Comparison of ENCODE assay signal across 1 cellular context in the genomic region with DNA sequence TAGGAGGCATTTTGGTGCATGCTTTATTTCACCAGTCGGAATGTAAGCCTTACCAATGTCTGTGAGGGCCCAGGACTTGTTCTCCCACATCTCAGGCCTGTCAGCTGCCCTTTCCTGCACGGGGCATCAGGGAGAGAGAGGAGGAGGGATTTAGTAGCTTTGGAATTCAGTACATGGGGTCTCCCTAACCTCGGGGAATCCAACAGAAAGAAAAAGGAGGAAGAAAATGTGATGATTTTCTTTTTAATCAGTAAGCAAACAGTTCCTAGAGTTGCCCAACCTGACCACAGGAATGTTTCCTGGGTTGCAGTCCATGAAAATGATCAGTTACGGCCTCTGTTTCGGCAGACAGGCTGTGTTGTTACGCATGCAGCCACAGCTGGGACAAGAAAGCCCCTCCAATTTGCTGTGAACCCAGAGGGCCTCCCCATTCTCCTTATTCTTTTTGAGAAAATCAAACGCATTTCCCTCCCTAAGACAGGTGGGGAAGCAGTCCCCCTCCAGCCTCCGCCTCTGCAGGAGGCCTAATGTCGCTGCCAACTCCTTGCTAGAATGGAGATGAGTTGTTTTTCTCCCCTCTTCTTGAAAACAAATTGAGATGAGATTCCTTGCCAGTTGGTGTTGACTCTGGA.
TF ChIP-seq lines count a peak whose summit lies in the region.

No MANE protein-coding gene starts in this region.

TF ChIP-seq in HepG2, 621 proteins besides CTCF, POLR2A, EP300 and RAD21 (continued from another document):
- TF ChIP-seq TEAD2 (CRISPR knock-in tag; IDR thresholded peaks at IDR 0.05) (no peak), CBX5 (CRISPR knock-in tag; IDR thresholded peaks at IDR 0.05; ENCODE audit: borderline replicate concordance) (peak; percentile 77; the same call in 1 of the 2 replicates), HHEX (CRISPR knock-in tag; IDR thresholded peaks at IDR 0.05) (peak; percentile 77; the same call in 1 of the 2 replicates), GMEB1 (CRISPR knock-in tag; IDR thresholded peaks at IDR 0.05; ENCODE audit: borderline replicate concordance) (peak; percentile 30; the same call in 1 of the 2 replicates), ZNF530 (CRISPR knock-in tag; IDR thresholded peaks at IDR 0.05; ENCODE audit: low read depth) (no peak), NKX3-1 (CRISPR knock-in tag; IDR thresholded peaks at IDR 0.05) (no peak), MTA3 (CRISPR knock-in tag; IDR thresholded peaks at IDR 0.05) (no peak), ZNF567 (CRISPR knock-in tag; IDR thresholded peaks at IDR 0.05; ENCODE audit: borderline replicate concordance) (no peak; the same call in 1 of the 2 replicates), HOMEZ (CRISPR knock-in tag; IDR thresholded peaks at IDR 0.05; ENCODE audit: low read depth) (peak; percentile 47; the same call in 1 of the 2 replicates), ATF7-NPFF (CRISPR knock-in tag; IDR thresholded peaks at IDR 0.05; ENCODE audit: low read depth) (no peak), BCLAF1 (IDR thresholded peaks at IDR 0.05) (no peak), CAMTA2 (CRISPR knock-in tag; IDR thresholded peaks at IDR 0.05; ENCODE audit: borderline replicate concordance) (0 out of 2 replicates have a peak, but pooled peaks have one; percentile 84), ZNF460 (CRISPR knock-in tag; IDR thresholded peaks at IDR 0.05; ENCODE audit: borderline replicate concordance) (no peak), ZNF333 (CRISPR knock-in tag; IDR thresholded peaks at IDR 0.05; ENCODE audit: borderline replicate concordance) (0 out of 2 replicates have a peak, but pooled peaks have one; percentile 51), RARA (CRISPR knock-in tag; IDR thresholded peaks at IDR 0.05) (peak; percentile 98), EEA1 (CRISPR knock-in tag; IDR thresholded peaks at IDR 0.05; ENCODE audit: borderline replicate concordance) (no peak), CENPBD1 (CRISPR knock-in tag; IDR thresholded peaks at IDR 0.05; ENCODE audit: borderline replicate concordance, low read depth) (no peak), SPEN (CRISPR knock-in tag; IDR thresholded peaks at IDR 0.05; ENCODE audit: low read depth) (peak; percentile 72; the same call in 1 of the 2 replicates), TBL1XR1 (IDR thresholded peaks at IDR 0.05; ENCODE audit: borderline replicate concordance, low read length, partially characterized antibody) (peak; percentile 96), ZNF660 (CRISPR knock-in tag; IDR thresholded peaks at IDR 0.05; ENCODE audit: borderline replicate concordance, low read depth) (no peak), ZNF749 (CRISPR knock-in tag; IDR thresholded peaks at IDR 0.05; ENCODE audit: borderline replicate concordance) (no peak), POLR2G (IDR thresholded peaks at IDR 0.05; ENCODE audit: low read depth, low read length) (no peak), FOSL1 (CRISPR knock-in tag; IDR thresholded peaks at IDR 0.05; ENCODE audit: borderline replicate concordance) (peak; percentile 36; the same call in 1 of the 2 replicates), ZFY (CRISPR knock-in tag; IDR thresholded peaks at IDR 0.05) (peak; percentile 56; the same call in 1 of the 2 replicates), NRL (CRISPR knock-in tag; IDR thresholded peaks at IDR 0.05; ENCODE audit: borderline replicate concordance) (no peak), ZNF331 (CRISPR knock-in tag; IDR thresholded peaks at IDR 0.05) (peak; percentile 91), THYN1 (CRISPR knock-in tag; IDR thresholded peaks at IDR 0.05; ENCODE audit: borderline replicate concordance, low read depth) (no peak), NR2C2 (CRISPR knock-in tag; IDR thresholded peaks at IDR 0.05; ENCODE audit: borderline replicate concordance) (no peak), HOXA3 (CRISPR knock-in tag; IDR thresholded peaks at IDR 0.05) (peak; percentile 88), ZNF121 (CRISPR knock-in tag; IDR thresholded peaks at IDR 0.05) (0 out of 2 replicates have a peak, but pooled peaks have one; percentile 36), ARNT (IDR thresholded peaks at IDR 0.05) (no peak), TBP (CRISPR knock-in tag; IDR thresholded peaks at IDR 0.05) (no peak), IRF9 (CRISPR knock-in tag; IDR thresholded peaks at IDR 0.05; ENCODE audit: borderline replicate concordance) (0 out of 2 replicates have a peak, but pooled peaks have one; percentile 17), ZNF234 (CRISPR knock-in tag; conservative IDR thresholded peaks at IDR 0.05) (no peak), PHF8 (CRISPR knock-in tag; IDR thresholded peaks at IDR 0.05) (peak; percentile 42; the same call in 1 of the 2 replicates), NCOA1 (CRISPR knock-in tag; IDR thresholded peaks at IDR 0.05) (no peak), MEIS2 (CRISPR knock-in tag; IDR thresholded peaks at IDR 0.05) (peak; percentile 73), WIZ (CRISPR knock-in tag; IDR thresholded peaks at IDR 0.05) (0 out of 2 replicates have a peak, but pooled peaks have one; percentile 72), PAX8 (CRISPR knock-in tag; IDR thresholded peaks at IDR 0.05; ENCODE audit: borderline replicate concordance) (no peak), ZNF205 (CRISPR knock-in tag; IDR thresholded peaks at IDR 0.05) (peak; percentile 50; the same call in 1 of the 2 replicates), ISL2 (CRISPR knock-in tag; IDR thresholded peaks at IDR 0.05) (peak; percentile 94), KAT8 (CRISPR knock-in tag; IDR thresholded peaks at IDR 0.05) (peak; percentile 69; the same call in 1 of the 2 replicates), MAFF (IDR thresholded peaks at IDR 0.05; ENCODE audit: low read depth, low read length) (peak; percentile 2; the same call in 1 of the 2 replicates), DR1 (CRISPR knock-in tag; IDR thresholded peaks at IDR 0.05) (no peak), THAP8 (CRISPR knock-in tag; IDR thresholded peaks at IDR 0.05; ENCODE audit: borderline replicate concordance) (no peak), GZF1 (CRISPR knock-in tag; IDR thresholded peaks at IDR 0.05) (peak; percentile 82; the same call in 1 of the 2 replicates), DPF2 (CRISPR knock-in tag; IDR thresholded peaks at IDR 0.05; ENCODE audit: borderline replicate concordance, low read depth) (peak; percentile 85), ZNF615 (CRISPR knock-in tag; IDR thresholded peaks at IDR 0.05; ENCODE audit: borderline replicate concordance) (0 out of 2 replicates have a peak, but pooled peaks have one; percentile 41), ZNF773 (CRISPR knock-in tag; IDR thresholded peaks at IDR 0.05; ENCODE audit: borderline replicate concordance) (no peak), ZNF264 (CRISPR knock-in tag; IDR thresholded peaks at IDR 0.05) (peak; percentile 81), ZFP90 (CRISPR knock-in tag; IDR thresholded peaks at IDR 0.05; ENCODE audit: borderline replicate concordance) (peak; percentile 82; the same call in 1 of the 2 replicates), ZNF3 (CRISPR knock-in tag; IDR thresholded peaks at IDR 0.05) (peak; percentile 85; the same call in 1 of the 2 replicates)
- TF ChIP-seq, protein P1, sequence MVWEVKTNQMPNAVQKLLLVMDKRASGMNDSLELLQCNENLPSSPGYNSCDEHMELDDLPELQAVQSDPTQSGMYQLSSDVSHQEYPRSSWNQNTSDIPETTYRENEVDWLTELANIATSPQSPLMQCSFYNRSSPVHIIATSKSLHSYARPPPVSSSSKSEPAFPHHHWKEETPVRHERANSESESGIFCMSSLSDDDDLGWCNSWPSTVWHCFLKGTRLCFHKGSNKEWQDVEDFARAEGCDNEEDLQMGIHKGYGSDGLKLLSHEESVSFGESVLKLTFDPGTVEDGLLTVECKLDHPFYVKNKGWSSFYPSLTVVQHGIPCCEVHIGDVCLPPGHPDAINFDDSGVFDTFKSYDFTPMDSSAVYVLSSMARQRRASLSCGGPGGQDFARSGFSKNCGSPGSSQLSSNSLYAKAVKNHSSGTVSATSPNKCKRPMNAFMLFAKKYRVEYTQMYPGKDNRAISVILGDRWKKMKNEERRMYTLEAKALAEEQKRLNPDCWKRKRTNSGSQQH (CRISPR knock-in tag; IDR thresholded peaks at IDR 0.05; ENCODE audit: low read depth): no peak
- TF ChIP-seq, protein P2, sequence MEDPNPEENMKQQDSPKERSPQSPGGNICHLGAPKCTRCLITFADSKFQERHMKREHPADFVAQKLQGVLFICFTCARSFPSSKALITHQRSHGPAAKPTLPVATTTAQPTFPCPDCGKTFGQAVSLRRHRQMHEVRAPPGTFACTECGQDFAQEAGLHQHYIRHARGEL (CRISPR knock-in tag; IDR thresholded peaks at IDR 0.05): no peak
- TF ChIP-seq, protein P3, sequence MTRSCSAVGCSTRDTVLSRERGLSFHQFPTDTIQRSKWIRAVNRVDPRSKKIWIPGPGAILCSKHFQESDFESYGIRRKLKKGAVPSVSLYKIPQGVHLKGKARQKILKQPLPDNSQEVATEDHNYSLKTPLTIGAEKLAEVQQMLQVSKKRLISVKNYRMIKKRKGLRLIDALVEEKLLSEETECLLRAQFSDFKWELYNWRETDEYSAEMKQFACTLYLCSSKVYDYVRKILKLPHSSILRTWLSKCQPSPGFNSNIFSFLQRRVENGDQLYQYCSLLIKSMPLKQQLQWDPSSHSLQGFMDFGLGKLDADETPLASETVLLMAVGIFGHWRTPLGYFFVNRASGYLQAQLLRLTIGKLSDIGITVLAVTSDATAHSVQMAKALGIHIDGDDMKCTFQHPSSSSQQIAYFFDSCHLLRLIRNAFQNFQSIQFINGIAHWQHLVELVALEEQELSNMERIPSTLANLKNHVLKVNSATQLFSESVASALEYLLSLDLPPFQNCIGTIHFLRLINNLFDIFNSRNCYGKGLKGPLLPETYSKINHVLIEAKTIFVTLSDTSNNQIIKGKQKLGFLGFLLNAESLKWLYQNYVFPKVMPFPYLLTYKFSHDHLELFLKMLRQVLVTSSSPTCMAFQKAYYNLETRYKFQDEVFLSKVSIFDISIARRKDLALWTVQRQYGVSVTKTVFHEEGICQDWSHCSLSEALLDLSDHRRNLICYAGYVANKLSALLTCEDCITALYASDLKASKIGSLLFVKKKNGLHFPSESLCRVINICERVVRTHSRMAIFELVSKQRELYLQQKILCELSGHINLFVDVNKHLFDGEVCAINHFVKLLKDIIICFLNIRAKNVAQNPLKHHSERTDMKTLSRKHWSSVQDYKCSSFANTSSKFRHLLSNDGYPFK (CRISPR knock-in tag; IDR thresholded peaks at IDR 0.05; ENCODE audit: borderline replicate concordance): no peak; the same call in 1 of the 2 replicates
